In the genomic region with DNA sequence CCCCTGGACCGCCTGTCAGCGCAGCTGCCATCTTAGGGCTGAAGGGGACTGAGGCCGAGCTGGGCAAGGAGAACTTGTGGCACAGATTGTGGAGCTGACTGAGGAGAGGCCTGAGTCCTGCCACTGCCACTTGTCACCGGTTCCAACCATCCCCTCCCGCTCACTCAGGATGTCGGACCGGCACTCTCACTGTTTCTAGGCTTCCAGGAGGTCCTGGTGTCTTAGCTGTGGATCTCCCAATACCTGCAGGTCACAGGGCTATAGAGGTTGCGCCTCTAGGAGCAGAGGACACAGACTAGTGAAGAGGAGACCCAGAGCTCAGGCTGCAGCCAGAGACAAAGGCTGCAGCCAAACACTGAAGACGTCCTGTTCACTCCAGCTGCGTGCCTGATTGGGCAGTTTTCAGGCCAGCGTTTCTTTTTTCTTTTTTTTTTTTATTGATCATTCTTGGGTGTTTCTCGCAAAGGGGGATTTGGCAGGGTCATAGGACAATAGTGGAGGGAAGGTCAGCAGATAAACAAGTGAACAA, we compare ENCODE assay signal across 24 cellular contexts. TPM values are rescaled to one million over a fixed set of nuclear protein-coding genes. Genes with fewer than 3 reads are reported as not detected.
DNase-seq lines count a peak whose midpoint lies in the region; ATAC-seq and TF ChIP-seq lines count a peak whose summit lies in the region.
"Had no signal": no experiment of that assay in that cellular context is flagged by ENCODE, and none has a peak within 500 bp of the region (broad histone marks: within the 10 kb centered on the region; RNA-seq: fewer than 3 reads in every experiment).

No MANE protein-coding gene starts in this region.

- DNase-seq in DMS53 (lab: John Stamatoyannopoulos, UW) (peak; percentile 48), DMS53 treated with DMSO at 0.1 percent for 48 hours (lab: John Stamatoyannopoulos, UW; ENCODE audit: unreplicated experiment) (no peak), ecto neural progenitor cell (ENCODE audit: low spot score) (peak; percentile 58), mesendoderm (peak; percentile 21), sciatic nerve (ENCODE audit: low spot score) (no peak), MV-4-11 (lab: John Stamatoyannopoulos, UW) (no peak), tibial nerve (ENCODE audit: low spot score in 2 of 2) (no peak)
- DNase-seq: AML-193, DMS79 treated with DMSO at 0.1 percent for 48 hours, Karpas-422, NCI-H1048, NCI-H1436, NCI-H2029 treated with DMSO at 0.1 percent for 48 hours, NCI-H774, RPMI8226, SHP77 treated with DMSO at 0.1 percent for 48 hours had no signal

- H3K27ac ChIP-seq in mesendoderm (ENCODE audit: low read depth, low read length) (no peak overlapping the region), tibial nerve (no peak overlapping the region)
- H3K27ac ChIP-seq: 22Rv1, C4-2B, HL-60 had no signal

- no peak overlapping the region for H2AK5ac ChIP-seq in mesendoderm (ENCODE audit: low read length)

- H3K9me3 ChIP-seq in tibial nerve: no peaks in the 10 kb centered on the region

- H3K4me2 ChIP-seq in mesendoderm (ENCODE audit: low read length): no peak overlapping the region

- H3K56ac ChIP-seq in mesendoderm (ENCODE audit: low read length): no peak overlapping the region

- no peaks in the 10 kb centered on the region for H3K79me2 ChIP-seq in mesendoderm (ENCODE audit: control insufficient read depth, insufficient read depth, low read length)

- H3K4me1 ChIP-seq in mesendoderm (ENCODE audit: control insufficient read depth, low read depth, low read length): no peaks in the 10 kb centered on the region
- no peaks in the 10 kb centered on the region for H3K4me1 ChIP-seq in tibial nerve

- TF ChIP-seq CTCF in tibial nerve (IDR thresholded peaks at IDR 0.05): no peak

- H3K27me3 ChIP-seq in mesendoderm (ENCODE audit: insufficient read depth, low read length, poor library complexity) (no peaks in the 10 kb centered on the region), tibial nerve (no peaks in the 10 kb centered on the region)

- H3K9ac ChIP-seq in mesendoderm (ENCODE audit: low read length): no peak overlapping the region

- H2BK5ac ChIP-seq in mesendoderm (ENCODE audit: low read length): no peak overlapping the region

- no peak for TF ChIP-seq EP300 in tibial nerve (IDR thresholded peaks at IDR 0.05)

- H4K5ac ChIP-seq in mesendoderm (ENCODE audit: low read length): no peak overlapping the region

- H2BK120ac ChIP-seq in mesendoderm (ENCODE audit: low read depth, low read length): no peak overlapping the region

- no peak for TF ChIP-seq POLR2A in tibial nerve (IDR thresholded peaks at IDR 0.05)

- H2BK15ac ChIP-seq in mesendoderm (replicated peaks; ENCODE audit: low read depth): no peak overlapping the region

- H3K36me3 ChIP-seq in mesendoderm (ENCODE audit: control insufficient read depth, insufficient read depth, low read length) (no peaks in the 10 kb centered on the region), tibial nerve (no peaks in the 10 kb centered on the region)

- no peak overlapping the region for H4K8ac ChIP-seq in mesendoderm (ENCODE audit: low read depth, low read length)

- no peak overlapping the region for H3K4me3 ChIP-seq in mesendoderm (ENCODE audit: low read length)
- no peak overlapping the region for H3K4me3 ChIP-seq in tibial nerve

- no peaks in the 10 kb centered on the region for H3K79me1 ChIP-seq in mesendoderm (ENCODE audit: low read length)

- intact Hi-C loops in sciatic nerve (cut with DNase I): no loop called here

- H3K4ac ChIP-seq in mesendoderm (ENCODE audit: low read depth, low read length): no peak overlapping the region

- no peak overlapping the region for H3K18ac ChIP-seq in mesendoderm (ENCODE audit: low read length)

- no CpG with 5 or more reads among the region's 12 CpGs for WGBS in mesendoderm (ENCODE audit: extremely low coverage, insufficient coverage, low lambda C conversion rate)
- 75 to 76% methylated on average over 12 of the region's 12 CpGs for WGBS in tibial nerve, 2 donors

- no peak overlapping the region for H3K23ac ChIP-seq in mesendoderm (ENCODE audit: low read length)

- ATAC-seq in sciatic nerve (peak; percentile 63), GM18858 (IDR thresholded peaks at IDR 0.05; ENCODE audit: unreplicated experiment) (no peak)
- ATAC-seq: HCT116 had no signal

RNA-seq across cellular contexts. Expression of a gene that starts 15.3 kb away (rescaled TPM):
- 12.9 TPM for polyA plus RNA-seq in mesendoderm (2013, experiment 1 of 2)
- polyA plus RNA-seq in mesendoderm (2013, experiment 2 of 2): 13.1 TPM
- total RNA-seq in sciatic nerve (5.1 TPM), tibial nerve (1 to 10 TPM; 2.7 to 5.5 (median 3.7) TPM)
- total RNA-seq: G401, MCF 10A, NCI-H460 had no signal

Comparison
In these comparisons a context has a peak if more than half of its experiments do, and no peak if none do; other contexts are left out.
1. DNase-seq: peak in DMS53 (single experiment), ecto neural progenitor cell (single experiment) and mesendoderm (single experiment); none in DMS53 treated with DMSO at 0.1 percent for 48 hours (single experiment), sciatic nerve (single experiment), MV-4-11 (single experiment) and tibial nerve (0 of 2).